In the genomic region with DNA sequence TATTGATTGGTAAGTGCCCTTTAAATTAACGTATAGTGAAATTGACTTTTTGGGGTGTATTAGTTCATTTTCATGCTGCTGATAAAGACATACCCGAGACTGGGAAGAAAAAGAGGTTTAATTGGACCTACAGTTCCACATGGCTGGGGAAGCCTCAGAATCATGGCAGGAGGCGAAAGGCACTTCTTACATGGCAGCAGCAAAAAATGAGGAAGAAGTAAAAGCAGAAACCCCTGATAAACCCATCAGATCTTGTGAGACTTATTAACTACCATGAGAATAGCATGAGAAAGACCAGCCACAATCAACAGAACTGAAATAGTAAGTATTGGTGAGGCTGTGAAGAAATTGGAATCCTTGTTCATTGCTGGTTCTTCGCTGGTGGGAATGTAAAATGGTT, we compare ENCODE assay signal across 17 cellular contexts. TPM values are rescaled to one million over a fixed set of nuclear protein-coding genes. Genes with fewer than 3 reads are reported as not detected.
"Had no signal": no experiment of that assay in that cellular context is flagged by ENCODE, and none has a peak within 500 bp of the region (broad histone marks: within the 10 kb centered on the region; RNA-seq: fewer than 3 reads in every experiment).

No MANE protein-coding gene starts in this region.

RNA-seq across cellular contexts. Expression of a gene that starts 8.6 kb away (rescaled TPM):
- total RNA-seq: heart left ventricle, kidney, left colon, left ventricle myocardium superior, mesothelial cell of epicardium, natural killer cell, occipital lobe, osteocyte, progenitor cell of endocrine pancreas, pulmonary artery endothelial cell, renal cortical epithelial cell, right atrium auricular region, right lobe of liver, subcutaneous adipose tissue, temporal lobe, tibial nerve had no signal

RNA-seq across cellular contexts. Expression of a gene that starts 43.0 kb away (rescaled TPM):
- total RNA-seq: heart left ventricle, kidney, left colon, left ventricle myocardium superior, mesothelial cell of epicardium, occipital lobe, osteocyte, progenitor cell of endocrine pancreas, pulmonary artery endothelial cell, renal cortical epithelial cell, right atrium auricular region, stomach, tibial nerve had no signal
